22 cellular contexts compared by ENCODE assay signal in the genomic region with DNA sequence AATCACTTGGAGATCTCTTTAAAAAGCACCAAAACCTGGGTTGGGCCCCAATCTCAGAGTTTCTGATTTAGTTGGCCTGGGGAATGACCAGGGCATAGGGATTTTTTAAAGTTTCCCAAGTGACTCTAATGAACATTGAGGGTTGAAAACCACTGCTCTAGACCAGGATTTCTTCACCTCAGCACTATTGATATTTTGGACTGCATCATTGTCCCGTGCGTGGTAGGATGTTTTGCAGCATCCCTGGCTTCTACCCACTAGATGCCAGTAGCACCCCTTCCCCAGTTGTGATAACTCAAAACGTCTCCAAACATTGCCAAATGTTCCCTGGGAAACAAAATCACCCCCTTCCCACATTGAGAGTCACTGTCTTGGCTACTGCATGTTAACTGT.
DNase-seq lines count a peak whose midpoint lies in the region; ATAC-seq, FAIRE-seq and TF ChIP-seq lines count a peak whose summit lies in the region.
"Had no signal": no experiment of that assay in that cellular context is flagged by ENCODE, and none has a peak within 500 bp of the region (broad histone marks: within the 10 kb centered on the region; RNA-seq: fewer than 3 reads in every experiment).

No MANE protein-coding gene starts in this region.

- no peak overlapping the region for H3K9ac ChIP-seq in SU-DHL-6 (ENCODE audit: low read length)

- H3K79me2 ChIP-seq in SU-DHL-6 (ENCODE audit: insufficient read depth, low read length), result no peaks in the 10 kb centered on the region

- no peak overlapping the region for H3K4me3 ChIP-seq in SU-DHL-6 (ENCODE audit: insufficient read depth, low read length, poor library complexity, severe bottlenecking)
- H3K4me3 ChIP-seq in left ventricle myocardium inferior, result no peak overlapping the region
- H3K4me3 ChIP-seq in small intestine (ENCODE audit: low read depth in 1 of 2, low read length in 2 of 2), result no peak overlapping the region
- no peak overlapping the region for H3K4me3 ChIP-seq in foreskin fibroblast (ENCODE audit: low read depth in 1 of 2, low read length in 2 of 2)
- H3K4me3 ChIP-seq: colonic mucosa had no signal

- no peaks in the 10 kb centered on the region for H4K20me1 ChIP-seq in SU-DHL-6 (ENCODE audit: low read depth, low read length)

- H3K36me3 ChIP-seq in SU-DHL-6 (ENCODE audit: low read length), result no peaks in the 10 kb centered on the region
- no peaks in the 10 kb centered on the region for H3K36me3 ChIP-seq in left ventricle myocardium inferior
- H3K36me3 ChIP-seq in small intestine (ENCODE audit: control insufficient read depth in 2 of 2, insufficient read depth in 2 of 2, low read length in 2 of 2), result no peaks in the 10 kb centered on the region
- H3K36me3 ChIP-seq: brain microvascular endothelial cell, colonic mucosa had no signal

- WGBS in small intestine, 3 donors, result 67 to 85% (median 73%) methylated on average over 3 of the region's 3 CpGs

- H3K27me3 ChIP-seq in SU-DHL-6 (ENCODE audit: low read length) (no peaks in the 10 kb centered on the region), left ventricle myocardium inferior (ENCODE audit: low read depth) (no peaks in the 10 kb centered on the region), small intestine (ENCODE audit: control insufficient read depth in 2 of 2, insufficient read depth in 2 of 2, low read length in 2 of 2) (no peaks in the 10 kb centered on the region)
- H3K27me3 ChIP-seq: brain microvascular endothelial cell, colonic mucosa had no signal

- peak overlapping the region; percentile 93; the same call in 1 of the 2 replicates for H3K27ac ChIP-seq in SU-DHL-6 (ENCODE audit: low read depth, low read length)
- no peak overlapping the region for H3K27ac ChIP-seq in left ventricle myocardium inferior (replicated peaks)
- no peak overlapping the region for H3K27ac ChIP-seq in small intestine (ENCODE audit: low read depth in 1 of 2, low read length in 1 of 2)
- H3K27ac ChIP-seq: brain microvascular endothelial cell, colonic mucosa had no signal

- TF ChIP-seq CTCF in GM10266 (IDR thresholded peaks at IDR 0.05; ENCODE audit: control insufficient read depth, insufficient read depth, low read depth, missing control alignments) (peak; percentile 23), SU-DHL-6 (IDR thresholded peaks at IDR 0.05; ENCODE audit: insufficient read depth, low read length, poor library complexity, severe bottlenecking) (no peak), left ventricle myocardium inferior (IDR thresholded peaks at IDR 0.05; ENCODE audit: borderline replicate concordance) (no peak), foreskin fibroblast (IDR thresholded peaks at IDR 0.05; ENCODE audit: low read depth, low read length) (no peak)

- H3F3A ChIP-seq in SU-DHL-6 (ENCODE audit: insufficient read depth), result peaks cover 12% of the 10 kb centered on the region; the same call in 1 of the 2 replicates

- H2AFZ ChIP-seq in SU-DHL-6 (ENCODE audit: low read depth, low read length, severe bottlenecking), result no peak overlapping the region

- intact Hi-C loops in left ventricle myocardium inferior (cut with micrococcal nuclease), result no loop called here

- no peaks in the 10 kb centered on the region for H3K9me2 ChIP-seq in SU-DHL-6 (replicated peaks; ENCODE audit: insufficient read depth, low read length)

- peak overlapping the region; percentile 52 for H3K4me2 ChIP-seq in SU-DHL-6 (ENCODE audit: low read depth, low read length, poor library complexity, severe bottlenecking)

- no peak for DNase-seq in GM10266 (ENCODE audit: extremely low spot score)
- DNase-seq in left ventricle myocardium inferior, result no peak
- DNase-seq in small intestine, result no peak
- DNase-seq in foreskin fibroblast, result no peak
- DNase-seq in activated naive CD4-positive, alpha-beta T cell treated with anti-CD3 and anti-CD28 coated beads, Interleukin-2, amount 50 U/mL, for 16 hours, result no peak
- DNase-seq: activated CD4-positive, alpha-beta T cell treated with anti-CD3 and anti-CD28 coated beads, Interleukin-2, amount 50 U/mL, for 4 hours; activated effector memory CD4-positive, alpha-beta T cell treated with Interleukin-2 at 50 U/mL for 16 hours; brain microvascular endothelial cell; CD4-positive, alpha-beta memory T cell; colonic mucosa; DMS53; GF-D8; H9; NCI-H1694; NCI-H226; SIG-M5; stimulated activated CD4-positive, alpha-beta T cell treated with anti-CD3 and anti-CD28 coated beads, Interleukin-1b, Interleukin-23, amount 100 ng/mL, for 48 hours; trophoblast cell had no signal

- ATAC-seq in GM18517 (IDR thresholded peaks at IDR 0.05; ENCODE audit: unreplicated experiment) (peak; percentile 12), HG03095 (IDR thresholded peaks at IDR 0.05; ENCODE audit: unreplicated experiment) (peak; percentile 6)

- FAIRE-seq in small intestine (lab: Jason Lieb, UNC), result no peak
- FAIRE-seq: endometrium had no signal

- H3K9me3 ChIP-seq in SU-DHL-6 (ENCODE audit: insufficient read depth, low read length) (peaks cover 3% of the 10 kb centered on the region; the same call in 1 of the 2 replicates), left ventricle myocardium inferior (replicated peaks) (no peaks in the 10 kb centered on the region), small intestine (ENCODE audit: control insufficient read depth, low read depth) (no peaks in the 10 kb centered on the region)
- H3K9me3 ChIP-seq: colonic mucosa had no signal

- H3K4me1 ChIP-seq in left ventricle myocardium inferior (no peaks in the 10 kb centered on the region), small intestine (ENCODE audit: control insufficient read depth in 2 of 2, insufficient read depth in 1 of 2, low read depth in 1 of 2, low read length in 1 of 2) (no peaks in the 10 kb centered on the region)
- H3K4me1 ChIP-seq: colonic mucosa had no signal
